14 cellular contexts compared by ENCODE assay signal in genomic region chr9:87860-88259, GRCh38. TPM values are rescaled to one million over a fixed set of nuclear protein-coding genes. Genes with fewer than 3 reads are reported as not detected.
DNase-seq lines count a peak whose midpoint lies in the region; ATAC-seq, FAIRE-seq and TF ChIP-seq lines count a peak whose summit lies in the region.
"Not testable (repeated sequence)": the region's sequence is repeated elsewhere in the genome, so short reads cannot be mapped to it uniquely, and the experiment has no call there.
"Had no signal": no experiment of that assay in that cellular context is flagged by ENCODE, and none has a peak within 500 bp of the region (broad histone marks: within the 10 kb centered on the region; RNA-seq: fewer than 3 reads in every experiment).

No MANE protein-coding gene starts in this region.

- FAIRE-seq in A549 (lab: Jason Lieb, UNC); K562 (lab: Jason Lieb, UNC); HepG2 (lab: Jason Lieb, UNC): not testable (repeated sequence)

- H3K36me3 ChIP-seq in GM23338 (ENCODE audit: insufficient read depth); HCT116 (ENCODE audit: control insufficient read depth in 1 of 2, insufficient read depth in 2 of 2, low read length in 2 of 2); K562 (ENCODE audit: control insufficient read depth, insufficient read depth, low read length); HepG2 (replicated peaks in 1 of 2; ENCODE audit: control insufficient read depth in 1 of 2, insufficient read depth in 2 of 2, low read length in 2 of 2): not testable (repeated sequence)

- H3K27me3 ChIP-seq in GM23338 (ENCODE audit: insufficient read depth) = peaks cover 12% of the 10 kb centered on the region; the same call in 1 of the 2 replicates
- H3K27me3 ChIP-seq in HCT116 (ENCODE audit: insufficient read depth, low read length); K562 (ENCODE audit: control insufficient read depth in 2 of 2, insufficient read depth in 2 of 2, low read length in 2 of 2); HepG2 (ENCODE audit: control insufficient read depth in 1 of 2, insufficient read depth in 2 of 2, low read length in 2 of 2): not testable (repeated sequence)

- not testable (repeated sequence) for TF ChIP-seq POLR2A in A549 (IDR thresholded peaks at IDR 0.05; ENCODE audit: low read length); HCT116 (IDR thresholded peaks at IDR 0.05; ENCODE audit: borderline replicate concordance, extremely low read depth, insufficient read depth, insufficient read length); K562 (conservative IDR thresholded peaks at IDR 0.05); HepG2 (IDR thresholded peaks at IDR 0.05; ENCODE audit: insufficient read depth in 1 of 2, low read depth in 2 of 2, low read length in 2 of 2)

- RAD21 ChIA-PET in HCT116 (lab: Charles Lee; ENCODE audit: low non-redundant PET in 1 of 2, low total read pairs in 2 of 2, uncharacterized antibody in 2 of 2, unreplicated experiment in 2 of 2) = not testable (repeated sequence)

- H3K4me1 Mint-ChIP-seq in GM23338; glutamatergic neuron (ENCODE audit: low read depth, unreplicated experiment): not testable (repeated sequence)

- peak; percentile 62 to 70; a peak in 4 of 6 replicates for ATAC-seq in A549
- peak; percentile 60 for ATAC-seq in GM23338
- ATAC-seq in HCT116 = peak; percentile 52
- ATAC-seq in SK-N-SH treated with all-trans-retinoic acid at 6 μM for 48 hours = peak; percentile 48; the same call in 2 of the 3 replicates
- peak; percentile 68 for ATAC-seq in K562
- peak; percentile 84 for ATAC-seq in HepG2

- TF ChIP-seq RAD21 in A549 (conservative IDR thresholded peaks at IDR 0.05 in 1 of 2, IDR thresholded peaks at IDR 0.05 in 1 of 2); HCT116 (IDR thresholded peaks at IDR 0.05; ENCODE audit: low read depth); K562 (CRISPR knock-in tag; conservative IDR thresholded peaks at IDR 0.05 in 1 of 2, IDR thresholded peaks at IDR 0.05 in 1 of 2); HepG2 (CRISPR knock-in tag; IDR thresholded peaks at IDR 0.05): not testable (repeated sequence)

- H3K4me3 ChIP-seq in A549; GM23338; HCT116 (replicated peaks in 1 of 2; ENCODE audit: low read depth in 1 of 2, low read length in 2 of 2); K562; HepG2 (replicated peaks in 1 of 3; ENCODE audit: insufficient read depth in 1 of 3, low read depth in 2 of 3, low read length in 3 of 3): not testable (repeated sequence)

- not testable (repeated sequence) for H3K9me3 Mint-ChIP-seq in GM23338; glutamatergic neuron (ENCODE audit: unreplicated experiment)

- not testable (repeated sequence) for H3K4me1 ChIP-seq in A549; GM23338 (ENCODE audit: insufficient read depth); HCT116 (ENCODE audit: control insufficient read depth in 1 of 2, insufficient read depth in 2 of 2, low read length in 2 of 2); K562 (replicated peaks in 1 of 2; ENCODE audit: control insufficient read depth in 2 of 2, insufficient read depth in 2 of 2, low read length in 2 of 2); HepG2 (ENCODE audit: insufficient read depth, low read length)

- not testable (repeated sequence) for H3K9me3 ChIP-seq in A549; HCT116 (ENCODE audit: control insufficient read depth in 1 of 2, insufficient read depth in 1 of 2, low read depth in 1 of 2, low read length in 2 of 2); K562 (replicated peaks; ENCODE audit: control insufficient read depth, insufficient read depth, low read depth, low read length); HepG2 (ENCODE audit: low read length)

- H3K36me3 Mint-ChIP-seq in GM23338 (ENCODE audit: low read depth); glutamatergic neuron (ENCODE audit: unreplicated experiment): not testable (repeated sequence)

- POLR2A ChIA-PET in A549 (lab: Yijun Ruan, JAX); HCT116 (lab: Charles Lee); K562 (lab: Yijun Ruan, JAX); HepG2 (lab: Yijun Ruan, JAX): not testable (repeated sequence)

- not testable (repeated sequence) for H3K27ac ChIP-seq in A549; GM23338 (ENCODE audit: low read depth); HCT116 (ENCODE audit: low read depth, low read length); K562 (ENCODE audit: extremely low read depth, low read depth, low read length); HepG2 (ENCODE audit: extremely low read length, insufficient read depth, low read length)

- intact Hi-C loops in HCT116 (cut with micrococcal nuclease); K562 (cut with micrococcal nuclease); HepG2 (cut with micrococcal nuclease; ENCODE audit: unreplicated experiment): not testable (repeated sequence)

- H3K9ac ChIP-seq in HCT116 (ENCODE audit: low read length); K562 (ENCODE audit: insufficient read depth in 1 of 2, low read depth in 2 of 2, low read length in 2 of 2); HepG2 (ENCODE audit: insufficient read depth, low read depth, low read length): not testable (repeated sequence)

- H3K9me1 ChIP-seq in K562 (ENCODE audit: control insufficient read depth, insufficient read depth, low read length) = not testable (repeated sequence)

- not testable (repeated sequence) for H2AFZ ChIP-seq in GM23338; HCT116 (ENCODE audit: low read depth, low read length, poor library complexity, severe bottlenecking); K562 (ENCODE audit: low read depth, low read length); HepG2 (ENCODE audit: low read length)

- not testable (repeated sequence) for H4K20me1 ChIP-seq in GM23338 (replicated peaks; ENCODE audit: insufficient read depth); HCT116 (ENCODE audit: insufficient read depth); K562 (replicated peaks; ENCODE audit: control insufficient read depth, insufficient read depth, low read length); HepG2 (ENCODE audit: insufficient read depth, low read length)

- not testable (repeated sequence) for H3K27me3 Mint-ChIP-seq in GM23338 (ENCODE audit: insufficient read depth, low read depth, poor library complexity); glutamatergic neuron (ENCODE audit: unreplicated experiment)

- not testable (repeated sequence) for BruUV-seq in HCT116 (replicated peaks; lab: Mats Ljungman, UMichigan); K562 (replicated peaks; lab: Mats Ljungman, UMichigan); HepG2 (replicated peaks; lab: Mats Ljungman, UMichigan)

- not testable (repeated sequence) for H3K79me2 ChIP-seq in GM23338 (replicated peaks; ENCODE audit: insufficient read depth); HCT116 (ENCODE audit: insufficient read depth, low read length); K562 (ENCODE audit: control insufficient read depth, insufficient read depth, low read length); HepG2 (ENCODE audit: insufficient read depth, low read length)

- in situ Hi-C loops in K562 (cut with MboI); HepG2 (cut with HindIII; ENCODE audit: extremely low pct_ligation_motif_present, low pct_unique_long_range_greater_than_20kb): not testable (repeated sequence)

- DNase-seq in A549 (ENCODE audit: low read depth in 1 of 2, low spot score in 1 of 2); GM23338 (ENCODE audit: low spot score); HCT116 (ENCODE audit: low read depth, low spot score); K562 (ENCODE audit: extremely low read depth in 1 of 4, low spot score in 3 of 4); glutamatergic neuron; HepG2 (ENCODE audit: low spot score): not testable (repeated sequence)

- H3F3A ChIP-seq in GM23338 (replicated peaks; ENCODE audit: low read depth) = not testable (repeated sequence)

- H3K27ac Mint-ChIP-seq in GM23338 = not testable (repeated sequence)
- peak overlapping the region; percentile 28 for H3K27ac Mint-ChIP-seq in glutamatergic neuron (ENCODE audit: unreplicated experiment)

- not testable (repeated sequence) for H3K9me2 ChIP-seq in GM23338 (ENCODE audit: insufficient read depth); HCT116 (ENCODE audit: insufficient read depth)

- TF ChIP-seq EP300 in A549 (IDR thresholded peaks at IDR 0.05); K562 (IDR thresholded peaks at IDR 0.05; ENCODE audit: low read length); HepG2 (IDR thresholded peaks at IDR 0.05; ENCODE audit: low read depth in 2 of 2, low read length in 2 of 2); HepG2 (CRISPR knock-in tag; IDR thresholded peaks at IDR 0.05; ENCODE audit: borderline replicate concordance): not testable (repeated sequence)

- not testable (repeated sequence) for H3K4me3 Mint-ChIP-seq in GM23338; glutamatergic neuron (ENCODE audit: unreplicated experiment)

- CTCF ChIA-PET in A549 (lab: Yijun Ruan, JAX) = interaction anchor here (1.0 kb wide), 1 partner anchor 14 kb away, joined by 3 read pairs; no protein-coding TSS in a partner anchor
- CTCF ChIA-PET in HCT116 (lab: Charles Lee); K562 (lab: Yijun Ruan, JAX; ENCODE audit: low intra/inter-chr PET ratio); HepG2 (lab: Yijun Ruan, JAX; ENCODE audit: low intra/inter-chr PET ratio, low total read pairs): not testable (repeated sequence)

- not testable (repeated sequence) for H3K4me2 ChIP-seq in A549; GM23338; HCT116 (ENCODE audit: low read length); K562 (ENCODE audit: insufficient read depth, low read length); HepG2 (ENCODE audit: low read depth, low read length)

- 62% methylated on average over 6 of the region's 6 CpGs for WGBS in A549 (ENCODE audit: missing lambda C conversion rate)
- 21% methylated on average over 4 of the region's 6 CpGs for WGBS in K562 (ENCODE audit: insufficient coverage, low coverage, missing lambda C conversion rate)
- WGBS in HepG2 (ENCODE audit: low lambda C conversion rate) = 1% methylated on average over 6 of the region's 6 CpGs

- not testable (repeated sequence) for TF ChIP-seq CTCF in A549 (IDR thresholded peaks at IDR 0.05); GM23338 (conservative IDR thresholded peaks at IDR 0.05; ENCODE audit: low read depth in 2 of 2); HCT116 (IDR thresholded peaks at IDR 0.05 in 2 of 3, conservative IDR thresholded peaks at IDR 0.05 in 1 of 3; ENCODE audit: borderline replicate concordance in 1 of 3, insufficient read depth in 1 of 3, low read depth in 2 of 3, low read length in 2 of 3); K562 (IDR thresholded peaks at IDR 0.05 in 2 of 3, conservative IDR thresholded peaks at IDR 0.05 in 1 of 3; ENCODE audit: insufficient read depth in 2 of 3, low read depth in 1 of 3, low read length in 3 of 3); glutamatergic neuron (IDR thresholded peaks at IDR 0.05; ENCODE audit: partially characterized antibody, unreplicated experiment); HepG2 (CRISPR knock-in tag; IDR thresholded peaks at IDR 0.05)

RNA-seq across cellular contexts. Expression of gene FOXD4, which starts 30.4 kb away (rescaled TPM):
- polyA plus RNA-seq in A549 (2011; rRNA removed) (0.33 and 0.35 TPM in 2 replicates), A549 (2017; fragmentation: RNase III; extraction: RNeasy Plus Mini Kit Qiagen cat#74134 plus additional on column Dnase treatment) (0.45 to 0.50 TPM (median 0.49 TPM) in 3 replicates), GM23338 (2016; fragmentation: Nextera tagmentation; extraction: Ambion mirVana) (not detected in 2 replicates), K562 (2011; rRNA removed) (0.41 and 0.74 TPM in 2 replicates), K562 (2014; fragmentation: Illumina TruSeq; extraction: Trizol) (0.45 and 0.60 TPM in 2 replicates), K562 (2014; fragmentation: Nextera tagmentation; extraction: Ambion mirVana) (under 1 TPM in 1 of 2 experiments, not detected in 1; 0.06 TPM), K562 (2014; rRNA removed) (0.81 and 1.6 TPM in 2 replicates), HepG2 (2011; rRNA removed) (0.15 and 0.21 TPM in 2 replicates)
- 0.45 and 0.60 TPM in 2 replicates for polyA plus RNA-seq in A549 (2012; cell fraction: cytosol; rRNA removed)
- 1.8 and 1.9 TPM in 2 replicates for polyA plus RNA-seq in A549 (2012; cell fraction: nucleus; rRNA removed)
- polyA minus RNA-seq in A549 (2011; rRNA and poly(A)+ RNA removed) = 0.12 TPM in 1 of 2 replicates, not detected in the other
- total RNA-seq in GM23338 (2014; rRNA removed; shearing (Covaris generic)) = 0.31 TPM in 1 of 2 replicates, not detected in the other
- total RNA-seq in HCT116 (2021; ENCODE audit: unreplicated experiment) (2.8 TPM), K562 (2014; rRNA removed) (0.59 and 1.0 TPM in 2 replicates), K562 (2014; rRNA removed; fragmentation: Illumina TruSeq; extraction: Trizol) (0.18 and 0.26 TPM in 2 replicates), K562 (2015; rRNA removed; fragmentation: Illumina TruSeq; extraction: Trizol) (0.47 and 0.87 TPM in 2 replicates), K562 (2021) (0.76 and 1.0 TPM in 2 replicates), glutamatergic neuron (ENCODE audit: unreplicated experiment) (0.76 TPM), HepG2 (2016; rRNA removed; fragmentation: Illumina TruSeq; extraction: Trizol) (0.18 TPM in 1 of 2 replicates, not detected in the other)
- 0.82 and 0.99 TPM in 2 replicates for polyA plus RNA-seq in HCT116 (2012)
- total RNA-seq in K562 (2011; cell fraction: chromatin; rRNA removed; ENCODE audit: low replicate concordance) = 1.1 and 1.3 TPM in 2 replicates
- 0.79 and 1.3 TPM in 2 replicates for total RNA-seq in K562 (2011; cell fraction: nucleolus; rRNA removed)
- total RNA-seq in K562 (2011; cell fraction: nucleoplasm; rRNA removed) = 0.73 and 0.84 TPM in 2 replicates
- 0.34 and 2.1 TPM in 2 replicates for polyA plus RNA-seq in K562 (2011; cell fraction: cytosol; rRNA removed)
- polyA plus RNA-seq in K562 (2011; cell fraction: nucleus; rRNA removed) = 0.88 and 3.0 TPM in 2 replicates
- polyA plus RNA-seq in K562 (2012) = 0.90 and 0.98 TPM in 2 replicates
- 0.14 TPM in 1 of 2 replicates, not detected in the other for polyA minus RNA-seq in K562 (2011; rRNA and poly(A)+ RNA removed)
- not detected in 2 replicates for polyA minus RNA-seq in K562 (2011; cell fraction: cytosol; rRNA and poly(A)+ RNA removed)
- 0.56 and 0.94 TPM in 2 replicates for polyA minus RNA-seq in K562 (2011; cell fraction: nucleus; rRNA and poly(A)+ RNA removed)
- total RNA-seq in HepG2 (2016; cell fraction: cytosol; rRNA removed; fragmentation: Illumina TruSeq; extraction: Trizol; ENCODE audit: low read depth) = not detected in 2 replicates
- 0.17 TPM in 1 of 2 replicates, not detected in the other for total RNA-seq in HepG2 (2016; cell fraction: insoluble cytoplasmic fraction; rRNA removed; fragmentation: Illumina TruSeq; extraction: Trizol)
- 0.17 TPM in 1 of 2 replicates, not detected in the other for total RNA-seq in HepG2 (2016; cell fraction: membrane; rRNA removed; fragmentation: Illumina TruSeq; extraction: Trizol)
- 0.25 and 0.40 TPM in 2 replicates for total RNA-seq in HepG2 (2016; cell fraction: nucleus; rRNA removed; fragmentation: Illumina TruSeq; extraction: Trizol)
- polyA plus RNA-seq in HepG2 (2011; cell fraction: cytosol; rRNA removed) = 0.08 and 0.12 TPM in 2 replicates
- polyA plus RNA-seq in HepG2 (2011; cell fraction: nucleus; rRNA removed) = 0.68 and 1.0 TPM in 2 replicates
- polyA plus RNA-seq in HepG2 (2012) = 0.11 TPM in 1 of 2 replicates, not detected in the other
- polyA plus RNA-seq in HepG2 (2016; cell fraction: cytosol; fragmentation: Illumina TruSeq; extraction: Trizol; ENCODE audit: low read depth) = 0.08 and 0.10 TPM in 2 replicates
- 0.14 TPM in 1 of 2 replicates, not detected in the other for polyA plus RNA-seq in HepG2 (2016; cell fraction: insoluble cytoplasmic fraction; fragmentation: Illumina TruSeq; extraction: Trizol; ENCODE audit: low read depth)
- 0.16 TPM in 1 of 2 replicates, not detected in the other for polyA plus RNA-seq in HepG2 (2016; cell fraction: membrane; fragmentation: Illumina TruSeq; extraction: Trizol; ENCODE audit: low read depth)
- polyA plus RNA-seq in HepG2 (2016; cell fraction: nucleus; fragmentation: Illumina TruSeq; extraction: Trizol; ENCODE audit: insufficient read depth, low read depth) = 0.33 and 0.94 TPM in 2 replicates
- polyA minus RNA-seq in HepG2 (2011; rRNA and poly(A)+ RNA removed; ENCODE audit: low replicate concordance) = 0.16 and 0.62 TPM in 2 replicates
- polyA minus RNA-seq in HepG2 (2011; cell fraction: cytosol; rRNA and poly(A)+ RNA removed) = not detected in 2 replicates
- 0.99 and 2.4 TPM in 2 replicates for polyA minus RNA-seq in HepG2 (2011; cell fraction: nucleus; rRNA and poly(A)+ RNA removed)
- total RNA-seq: A673; CD8-positive, alpha-beta T cell had no signal
- polyA plus RNA-seq: AG04450; CD14-positive monocyte; CD4-positive, alpha-beta memory T cell; CD4-positive, CD25-positive, alpha-beta regulatory T cell; CD8-positive, alpha-beta memory T cell had no signal

RNA-seq across cellular contexts. Expression of gene WASHC1, which starts 58.6 kb away (rescaled TPM):
- polyA plus RNA-seq in A549 (2011; rRNA removed) (7.3 and 7.7 TPM in 2 replicates), A549 (2017; fragmentation: RNase III; extraction: RNeasy Plus Mini Kit Qiagen cat#74134 plus additional on column Dnase treatment) (7.3 to 8.7 TPM (median 7.4 TPM) in 3 replicates), GM23338 (2016; fragmentation: Nextera tagmentation; extraction: Ambion mirVana) (10.0 and 11.4 TPM in 2 replicates), K562 (2011; rRNA removed) (13.7 and 23.0 TPM in 2 replicates), K562 (2014; fragmentation: Illumina TruSeq; extraction: Trizol) (7.9 and 12.1 TPM in 2 replicates), K562 (2014; fragmentation: Nextera tagmentation; extraction: Ambion mirVana) (under 1 TPM; 0.21 to 0.62 TPM), K562 (2014; rRNA removed) (22.1 and 27.3 TPM in 2 replicates), HepG2 (2011; rRNA removed) (13.0 and 15.0 TPM in 2 replicates)
- polyA plus RNA-seq in A549 (2012; cell fraction: cytosol; rRNA removed) = 11.9 and 13.1 TPM in 2 replicates
- 46.4 and 50.1 TPM in 2 replicates for polyA plus RNA-seq in A549 (2012; cell fraction: nucleus; rRNA removed)
- 7.2 and 7.8 TPM in 2 replicates for polyA minus RNA-seq in A549 (2011; rRNA and poly(A)+ RNA removed)
- total RNA-seq in GM23338 (2014; rRNA removed; shearing (Covaris generic)) = 4.6 and 4.9 TPM in 2 replicates
- total RNA-seq in HCT116 (2021; ENCODE audit: unreplicated experiment) (29.6 TPM), K562 (2014; rRNA removed) (15.3 and 22.0 TPM in 2 replicates), K562 (2014; rRNA removed; fragmentation: Illumina TruSeq; extraction: Trizol) (2.9 and 4.6 TPM in 2 replicates), K562 (2015; rRNA removed; fragmentation: Illumina TruSeq; extraction: Trizol) (11.0 and 12.1 TPM in 2 replicates), K562 (2021) (22.0 and 25.6 TPM in 2 replicates), glutamatergic neuron (ENCODE audit: unreplicated experiment) (22.2 TPM), HepG2 (2016; rRNA removed; fragmentation: Illumina TruSeq; extraction: Trizol) (6.9 and 10.9 TPM in 2 replicates)
- polyA plus RNA-seq in HCT116 (2012) = 24.7 and 25.5 TPM in 2 replicates
- total RNA-seq in K562 (2011; cell fraction: chromatin; rRNA removed; ENCODE audit: low replicate concordance) = 18.1 and 52.3 TPM in 2 replicates
- total RNA-seq in K562 (2011; cell fraction: nucleolus; rRNA removed) = 34.5 and 35.7 TPM in 2 replicates
- 25.3 and 28.1 TPM in 2 replicates for total RNA-seq in K562 (2011; cell fraction: nucleoplasm; rRNA removed)
- polyA plus RNA-seq in K562 (2011; cell fraction: cytosol; rRNA removed) = 9.4 and 12.7 TPM in 2 replicates
- 122 and 206 TPM in 2 replicates for polyA plus RNA-seq in K562 (2011; cell fraction: nucleus; rRNA removed)
- polyA plus RNA-seq in K562 (2012) = 16.0 and 34.1 TPM in 2 replicates
- polyA minus RNA-seq in K562 (2011; rRNA and poly(A)+ RNA removed) = 3.5 and 4.1 TPM in 2 replicates
- 4.6 and 5.3 TPM in 2 replicates for polyA minus RNA-seq in K562 (2011; cell fraction: cytosol; rRNA and poly(A)+ RNA removed)
- polyA minus RNA-seq in K562 (2011; cell fraction: nucleus; rRNA and poly(A)+ RNA removed) = 11.4 and 13.6 TPM in 2 replicates
- 3.2 and 3.8 TPM in 2 replicates for total RNA-seq in HepG2 (2016; cell fraction: cytosol; rRNA removed; fragmentation: Illumina TruSeq; extraction: Trizol; ENCODE audit: low read depth)
- 7.3 and 10.6 TPM in 2 replicates for total RNA-seq in HepG2 (2016; cell fraction: insoluble cytoplasmic fraction; rRNA removed; fragmentation: Illumina TruSeq; extraction: Trizol)
- 4.5 TPM in 2 replicates for total RNA-seq in HepG2 (2016; cell fraction: membrane; rRNA removed; fragmentation: Illumina TruSeq; extraction: Trizol)
- total RNA-seq in HepG2 (2016; cell fraction: nucleus; rRNA removed; fragmentation: Illumina TruSeq; extraction: Trizol) = 5.7 TPM in 2 replicates
- polyA plus RNA-seq in HepG2 (2011; cell fraction: cytosol; rRNA removed) = 4.0 and 5.6 TPM in 2 replicates
- 28.7 and 31.9 TPM in 2 replicates for polyA plus RNA-seq in HepG2 (2011; cell fraction: nucleus; rRNA removed)
- 5.2 and 9.0 TPM in 2 replicates for polyA plus RNA-seq in HepG2 (2012)
- polyA plus RNA-seq in HepG2 (2016; cell fraction: cytosol; fragmentation: Illumina TruSeq; extraction: Trizol; ENCODE audit: low read depth) = 2.9 TPM in 2 replicates
- 6.5 and 7.8 TPM in 2 replicates for polyA plus RNA-seq in HepG2 (2016; cell fraction: insoluble cytoplasmic fraction; fragmentation: Illumina TruSeq; extraction: Trizol; ENCODE audit: low read depth)
- polyA plus RNA-seq in HepG2 (2016; cell fraction: membrane; fragmentation: Illumina TruSeq; extraction: Trizol; ENCODE audit: low read depth) = 3.9 and 4.2 TPM in 2 replicates
- 13.9 and 18.3 TPM in 2 replicates for polyA plus RNA-seq in HepG2 (2016; cell fraction: nucleus; fragmentation: Illumina TruSeq; extraction: Trizol; ENCODE audit: insufficient read depth, low read depth)
- 3.7 and 9.2 TPM in 2 replicates for polyA minus RNA-seq in HepG2 (2011; rRNA and poly(A)+ RNA removed; ENCODE audit: low replicate concordance)
- 2.3 and 2.9 TPM in 2 replicates for polyA minus RNA-seq in HepG2 (2011; cell fraction: cytosol; rRNA and poly(A)+ RNA removed)
- polyA minus RNA-seq in HepG2 (2011; cell fraction: nucleus; rRNA and poly(A)+ RNA removed) = 2.4 and 2.6 TPM in 2 replicates
